8 cellular contexts compared by ENCODE assay signal in genomic region chr1:32221980-32222751, GRCh38. TPM values are rescaled to one million over a fixed set of nuclear protein-coding genes. Genes with fewer than 3 reads are reported as not detected.
A peak's percentile ranks its signal among the peaks of the same experiment; 100 is the strongest.
DNase-seq lines count a peak whose midpoint lies in the region; ATAC-seq and TF ChIP-seq lines count a peak whose summit lies in the region.

EIF3I (plus strand) TSS chr1:32222407; CDS start chr1:32222442, 35 bp downstream.
TMEM234 (minus strand) TSS chr1:32222353; CDS start chr1:32222322, 31 bp downstream.

- intact Hi-C loops in Right ventricle myocardium inferior (cut with DNase I) (no loop called here), ovary (cut with DNase I) (no loop called here)

- TF ChIP-seq EP300 in ovary (IDR thresholded peaks at IDR 0.05) = peak; percentile 91

- no peaks in the 10 kb centered on the region for H3K9me3 ChIP-seq in ovary
- H3K9me3 ChIP-seq in thymus (ENCODE audit: control insufficient read depth) = no peaks in the 10 kb centered on the region

- no peaks in the 10 kb centered on the region for H3K36me3 ChIP-seq in ovary
- H3K36me3 ChIP-seq in thymus (ENCODE audit: control insufficient read depth, insufficient read depth) = peaks cover 23% of the 10 kb centered on the region

- WGBS in ovary, 3 donors = 0% methylated on average over 46 of the region's 46 CpGs
- under 1% methylated on average over 46 of the region's 46 CpGs for WGBS in thymus

- H3K27ac ChIP-seq in ovary (peak within 1 kb of the TSS; percentile 42 to 67), thymus (ENCODE audit: low read depth) (peak within 1 kb of the TSS; percentile 86)

- peak; percentile 97 for TF ChIP-seq POLR2A in ovary (IDR thresholded peaks at IDR 0.05)

- TF ChIP-seq CTCF in ovary (IDR thresholded peaks at IDR 0.05) = no peak

- peak; percentile 86 for DNase-seq in NCI-H128 (lab: John Stamatoyannopoulos, UW; ENCODE audit: unreplicated experiment)
- DNase-seq in SW 1271 (lab: John Stamatoyannopoulos, UW) = peak; percentile 39 to 80
- DNase-seq in activated naive CD8-positive, alpha-beta T cell treated with anti-CD3 and anti-CD28 coated beads, Interleukin-2, amount 50 U/mL, for 16 hours (ENCODE audit: low read depth, low spot score) = peak; percentile 81
- DNase-seq in Right ventricle myocardium inferior (ENCODE audit: missing footprints) = peak; percentile 97
- DNase-seq in ovary = peak; percentile 90 to 95 (median 91)

- H3K4me3 ChIP-seq in GM08714 (ENCODE audit: low read length) (peak within 1 kb of the TSS; percentile 78), ovary (peak within 1 kb of the TSS; percentile 95), thymus (ENCODE audit: low read length) (peak within 1 kb of the TSS; percentile 78)

- ATAC-seq in HG02610 (IDR thresholded peaks at IDR 0.05; ENCODE audit: unreplicated experiment) (peak; percentile 89), Right ventricle myocardium inferior (peak; percentile 95)

- peaks cover 9% of the 10 kb centered on the region for H3K4me1 ChIP-seq in ovary (ENCODE audit: insufficient read depth)
- peaks cover 9% of the 10 kb centered on the region for H3K4me1 ChIP-seq in thymus (ENCODE audit: control insufficient read depth, insufficient read depth, low read length)

- H3K27me3 ChIP-seq in ovary (no peaks in the 10 kb centered on the region), thymus (ENCODE audit: control insufficient read depth, insufficient read depth) (no peaks in the 10 kb centered on the region)

RNA-seq across cellular contexts. Expression of gene EIF3I, which starts in this region (rescaled TPM):
- 108 TPM for total RNA-seq in Right ventricle myocardium inferior
- total RNA-seq in ovary = 100 to 1,000 TPM; 140 to 194 (median 161) TPM
- polyA plus RNA-seq in ovary = 100 to 1,000 TPM; 189 to 272 TPM
- 155 TPM for polyA plus RNA-seq in thymus

RNA-seq across cellular contexts. Expression of gene TMEM234, which starts in this region (rescaled TPM):
- total RNA-seq in Right ventricle myocardium inferior (8.8 TPM), ovary (10 to 100 TPM; 11.6 to 34.6 (median 24.6) TPM)
- polyA plus RNA-seq in ovary (10 to 100 TPM in 1 of 2 donors, 1 to 10 TPM in 1; 9.4 to 13.8 TPM), thymus (15.4 TPM)

Comparison
In these comparisons a context has a peak if more than half of its experiments do, and no peak if none do; other contexts are left out.
1. Peak in every context shown above with its lines: DNase-seq, ATAC-seq, H3K4me3 ChIP-seq and H3K27ac ChIP-seq.